In the genomic region with DNA sequence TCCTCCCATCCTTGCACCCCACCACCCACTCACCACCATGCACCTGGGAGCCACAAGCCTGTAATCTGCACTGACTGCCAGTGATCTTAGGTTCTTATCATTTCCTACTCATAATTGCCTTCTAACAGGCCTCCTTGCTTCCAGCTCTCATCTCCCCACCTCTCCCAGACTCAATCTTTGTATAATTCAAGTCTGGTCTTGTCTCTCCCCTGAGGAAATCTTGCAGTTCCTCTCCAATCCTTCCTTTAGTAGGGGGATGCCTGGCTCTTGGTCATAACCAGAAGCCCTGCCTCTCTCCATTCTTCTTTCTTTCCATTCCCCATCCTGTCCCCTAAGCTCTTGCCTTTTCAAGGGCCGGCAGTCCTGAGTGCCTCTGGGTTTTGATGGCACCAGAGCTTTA, we compare ENCODE assay signal across 35 cellular contexts. TPM values are rescaled to one million over a fixed set of nuclear protein-coding genes. Genes with fewer than 3 reads are reported as not detected.
"Had no signal": no experiment of that assay in that cellular context is flagged by ENCODE, and none has a peak within 500 bp of the region (broad histone marks: within the 10 kb centered on the region; RNA-seq: fewer than 3 reads in every experiment).

No MANE protein-coding gene starts in this region.

- H3K4me3 ChIP-seq: adrenal gland, ascending aorta, esophagus muscularis mucosa, heart right ventricle, left ventricle myocardium inferior, ovary, prostate gland, sigmoid colon, upper lobe of left lung, vagina had no signal

- H3K27me3 ChIP-seq: ascending aorta, ovary, sigmoid colon, upper lobe of left lung, vagina had no signal

- H3K36me3 ChIP-seq: adrenal gland, ascending aorta, esophagus muscularis mucosa, heart right ventricle, left ventricle myocardium inferior, neutrophil, ovary, prostate gland, sigmoid colon, upper lobe of left lung, vagina had no signal

- ATAC-seq: effector memory CD8-positive, alpha-beta T cell; heart right ventricle; stimulated activated memory B cell treated with anti-CD40 and anti-IgM and Interleukin-4, amounts not matched to agents 10 μg/mL and 1 μg/mL and 100 μg/mL, for 72 hours; stimulated activated naive CD8-positive, alpha-beta T cell treated with anti-CD3 and anti-CD28 coated beads, Interleukin-15, amount 100 ng/mL, for 72 hours had no signal

- FAIRE-seq: small intestine, TTC549 had no signal

- H3K9me3 ChIP-seq: adrenal gland, ascending aorta, esophagus muscularis mucosa, heart right ventricle, left ventricle myocardium inferior, neutrophil, ovary, prostate gland, sigmoid colon, upper lobe of left lung, vagina had no signal

- H3K4me1 ChIP-seq: adrenal gland, ascending aorta, esophagus muscularis mucosa, heart right ventricle, left ventricle myocardium inferior, prostate gland, sigmoid colon, upper lobe of left lung, vagina had no signal

- H3K27ac ChIP-seq: adrenal gland, ascending aorta, esophagus muscularis mucosa, heart right ventricle, left ventricle myocardium inferior, neutrophil, ovary, prostate gland, sigmoid colon, upper lobe of left lung, vagina, VCaP had no signal

- DNase-seq: activated CD4-positive, alpha-beta memory T cell treated with anti-CD3 and anti-CD28 coated beads for 36 hours; activated CD4-positive, alpha-beta T cell treated with anti-CD3 and anti-CD28 coated beads for 48 hours; activated effector memory CD4-positive, alpha-beta T cell treated with Interleukin-2 at 50 U/mL for 16 hours; activated naive CD4-positive, alpha-beta T cell treated with Interleukin-2 at 50 U/mL for 16 hours; activated T-cell treated with anti-CD3 and anti-CD28 coated beads, Interleukin-2, amount 50 U/mL, for 48 hours; adrenal gland; caudate nucleus; cortex of kidney; effector memory CD8-positive, alpha-beta T cell; foreskin melanocyte; heart right ventricle; left ventricle myocardium inferior; ovary; retina; sigmoid colon; stimulated activated CD4-positive, alpha-beta T cell treated with anti-CD3 and anti-CD28 coated beads, Interleukin-1b, Interleukin-23, amount 100 ng/mL, for 48 hours; stimulated activated CD4-positive, alpha-beta T cell treated with anti-CD3 and anti-CD28 coated beads, Interleukin-4, amount 100 ng/mL, for 4 hours; stimulated activated CD8-positive, alpha-beta memory T cell treated with anti-CD3 and anti-CD28 coated beads, Interleukin-4, amount 100 ng/mL, for 48 hours; stimulated activated naive CD8-positive, alpha-beta T cell treated with anti-CD3 and anti-CD28 coated beads, Interleukin-15, amount 100 ng/mL, for 72 hours; substantia nigra; upper lobe of left lung had no signal

RNA-seq across cellular contexts. Expression of a gene that starts 50.0 kb away (rescaled TPM):
- total RNA-seq: activated CD4-positive, alpha-beta memory T cell treated with anti-CD3 and anti-CD28 coated beads for 36 hours; adrenal gland; ascending aorta; chondrocyte; esophagus muscularis mucosa; glomerular endothelial cell; heart right ventricle; left ventricle myocardium inferior; lung microvascular endothelial cell; mucosa of gallbladder; ovary; prostate gland; sigmoid colon; T-helper 1 cell treated with Interleukin-12 subunit alpha and Interleukin-12 subunit beta and Interleukin-4 antibody, amounts not matched to agents 30 ng/mL and 1 ng/mL, for 36 hours; vagina had no signal
- polyA plus RNA-seq: adrenal gland, ovary, small intestine had no signal

RNA-seq across cellular contexts. Expression of a gene that starts 58.6 kb away (rescaled TPM):
- total RNA-seq: chondrocyte; lung microvascular endothelial cell; T-helper 1 cell treated with Interleukin-12 subunit alpha and Interleukin-12 subunit beta and Interleukin-4 antibody, amounts not matched to agents 30 ng/mL and 1 ng/mL, for 36 hours had no signal
